In genomic region chr10:82908751-82909150, GRCh38 we compare ENCODE assay signal across 1 cellular context.
TF ChIP-seq lines count a peak whose summit lies in the region.

No MANE protein-coding gene starts in this region.

TF ChIP-seq in SK-N-SH, 30 proteins besides CTCF, POLR2A, EP300 and RAD21 (continued from another document):
- TF ChIP-seq TEAD4 (IDR thresholded peaks at IDR 0.05; ENCODE audit: borderline replicate concordance, insufficient read depth), result no peak
- TF ChIP-seq PBX3 (IDR thresholded peaks at IDR 0.05), result no peak
- no peak for TF ChIP-seq IRF3 (IDR thresholded peaks at IDR 0.05; ENCODE audit: low read depth, low read length)
- no peak for TF ChIP-seq FOSL2 (IDR thresholded peaks at IDR 0.05; ENCODE audit: borderline replicate concordance, low read depth)
- no peak for TF ChIP-seq FOXJ3 (CRISPR knock-in tag; IDR thresholded peaks at IDR 0.05)
- no peak for TF ChIP-seq USF1 (IDR thresholded peaks at IDR 0.05; ENCODE audit: borderline replicate concordance, low read depth)
- no peak for TF ChIP-seq CHD2 (IDR thresholded peaks at IDR 0.05; ENCODE audit: low read length, partially characterized antibody)
- TF ChIP-seq USF2 (IDR thresholded peaks at IDR 0.05; ENCODE audit: borderline replicate concordance, low read depth, low read length), result no peak
- TF ChIP-seq SIN3A (IDR thresholded peaks at IDR 0.05; ENCODE audit: borderline replicate concordance, low read depth, low read length), result no peak
- TF ChIP-seq MXI1 (IDR thresholded peaks at IDR 0.05; ENCODE audit: low read depth, low read length), result no peak
- TF ChIP-seq RCOR1 (IDR thresholded peaks at IDR 0.05; ENCODE audit: low read length), result no peak
